Comparison of ENCODE assay signal across 1 cellular context in the genomic region with DNA sequence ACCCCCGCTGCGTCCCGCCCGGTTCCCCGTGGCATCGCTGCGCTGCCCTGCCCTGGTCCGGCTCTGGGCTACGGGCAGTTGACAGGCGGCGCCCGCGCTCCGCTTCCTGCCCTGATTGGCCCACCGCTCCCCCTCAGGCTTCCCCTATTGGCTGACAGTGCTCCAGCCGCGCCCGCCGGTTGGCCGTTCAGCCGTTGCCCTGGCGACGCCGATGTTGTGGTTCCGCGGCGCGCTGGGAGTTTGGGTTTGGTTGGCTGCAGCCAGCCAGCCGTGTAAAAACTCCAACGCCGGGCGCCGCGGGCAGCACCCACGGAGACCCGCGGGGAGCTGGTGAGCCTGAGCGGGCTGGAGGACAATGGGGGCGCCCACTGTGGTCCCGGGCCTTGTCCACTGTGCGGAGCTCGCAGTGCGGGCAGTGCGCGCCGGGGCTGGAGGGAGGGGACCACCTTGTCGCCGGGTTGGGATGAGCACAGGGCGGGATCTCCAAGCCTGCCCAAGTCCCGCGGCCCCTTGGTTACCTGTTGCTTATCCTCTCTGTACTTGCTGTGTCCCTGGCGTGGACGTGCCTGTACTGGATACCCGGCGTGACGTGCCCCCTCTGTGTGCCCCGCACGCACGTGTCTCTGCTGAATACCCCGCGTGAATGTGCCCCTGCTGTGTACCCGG.
TF ChIP-seq lines count a peak whose summit lies in the region.

A gene (plus strand): TSS at position 243 of the 666 bp plus-strand sequence. CDS start 766 bp downstream, outside the sequence.

TF ChIP-seq in HepG2, 621 proteins besides CTCF, POLR2A, EP300 and RAD21 (continued from another document and continues in another):
- TF ChIP-seq, protein P1, sequence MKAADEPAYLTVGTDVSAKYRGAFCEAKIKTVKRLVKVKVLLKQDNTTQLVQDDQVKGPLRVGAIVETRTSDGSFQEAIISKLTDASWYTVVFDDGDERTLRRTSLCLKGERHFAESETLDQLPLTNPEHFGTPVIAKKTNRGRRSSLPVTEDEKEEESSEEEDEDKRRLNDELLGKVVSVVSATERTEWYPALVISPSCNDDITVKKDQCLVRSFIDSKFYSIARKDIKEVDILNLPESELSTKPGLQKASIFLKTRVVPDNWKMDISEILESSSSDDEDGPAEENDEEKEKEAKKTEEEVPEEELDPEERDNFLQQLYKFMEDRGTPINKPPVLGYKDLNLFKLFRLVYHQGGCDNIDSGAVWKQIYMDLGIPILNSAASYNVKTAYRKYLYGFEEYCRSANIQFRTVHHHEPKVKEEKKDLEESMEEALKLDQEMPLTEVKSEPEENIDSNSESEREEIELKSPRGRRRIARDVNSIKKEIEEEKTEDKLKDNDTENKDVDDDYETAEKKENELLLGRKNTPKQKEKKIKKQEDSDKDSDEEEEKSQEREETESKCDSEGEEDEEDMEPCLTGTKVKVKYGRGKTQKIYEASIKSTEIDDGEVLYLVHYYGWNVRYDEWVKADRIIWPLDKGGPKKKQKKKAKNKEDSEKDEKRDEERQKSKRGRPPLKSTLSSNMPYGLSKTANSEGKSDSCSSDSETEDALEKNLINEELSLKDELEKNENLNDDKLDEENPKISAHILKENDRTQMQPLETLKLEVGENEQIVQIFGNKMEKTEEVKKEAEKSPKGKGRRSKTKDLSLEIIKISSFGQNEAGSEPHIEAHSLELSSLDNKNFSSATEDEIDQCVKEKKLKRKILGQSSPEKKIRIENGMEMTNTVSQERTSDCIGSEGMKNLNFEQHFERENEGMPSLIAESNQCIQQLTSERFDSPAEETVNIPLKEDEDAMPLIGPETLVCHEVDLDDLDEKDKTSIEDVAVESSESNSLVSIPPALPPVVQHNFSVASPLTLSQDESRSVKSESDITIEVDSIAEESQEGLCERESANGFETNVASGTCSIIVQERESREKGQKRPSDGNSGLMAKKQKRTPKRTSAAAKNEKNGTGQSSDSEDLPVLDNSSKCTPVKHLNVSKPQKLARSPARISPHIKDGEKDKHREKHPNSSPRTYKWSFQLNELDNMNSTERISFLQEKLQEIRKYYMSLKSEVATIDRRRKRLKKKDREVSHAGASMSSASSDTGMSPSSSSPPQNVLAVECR (CRISPR knock-in tag; IDR thresholded peaks at IDR 0.05; ENCODE audit: borderline replicate concordance) = peak; percentile 75; the same call in 1 of the 2 replicates
- TF ChIP-seq GABPB1 (CRISPR knock-in tag; IDR thresholded peaks at IDR 0.05) (peak; percentile 78), ZNF773 (CRISPR knock-in tag; IDR thresholded peaks at IDR 0.05; ENCODE audit: borderline replicate concordance) (0 out of 2 replicates have a peak, but pooled peaks have one; percentile 45), SMAD3 (CRISPR knock-in tag; IDR thresholded peaks at IDR 0.05) (no peak), RXRB (CRISPR knock-in tag; IDR thresholded peaks at IDR 0.05; ENCODE audit: borderline replicate concordance) (no peak), SMAD1 (CRISPR knock-in tag; IDR thresholded peaks at IDR 0.05; ENCODE audit: borderline replicate concordance, low read depth) (no peak), RNF2 (conservative IDR thresholded peaks at IDR 0.05; ENCODE audit: low read depth) (peak; percentile 49; the same call in 1 of the 2 replicates), ZNF180 (CRISPR knock-in tag; IDR thresholded peaks at IDR 0.05; ENCODE audit: borderline replicate concordance, low read depth) (no peak), NFKB2 (CRISPR knock-in tag; IDR thresholded peaks at IDR 0.05; ENCODE audit: borderline replicate concordance) (no peak), ZNF790 (CRISPR knock-in tag; IDR thresholded peaks at IDR 0.05; ENCODE audit: borderline replicate concordance) (no peak), NONO (IDR thresholded peaks at IDR 0.05) (no peak), NONO (CRISPR knock-in tag; conservative IDR thresholded peaks at IDR 0.05) (no peak), SETDB1 (CRISPR knock-in tag; IDR thresholded peaks at IDR 0.05; ENCODE audit: borderline replicate concordance) (no peak), NBN (conservative IDR thresholded peaks at IDR 0.05) (no peak), XRCC5 (optimal IDR thresholded peaks at IDR 0.05; ENCODE audit: low read length) (peak; percentile 51), ZNF235 (CRISPR knock-in tag; IDR thresholded peaks at IDR 0.05; ENCODE audit: borderline replicate concordance) (no peak), FOXJ3 (CRISPR knock-in tag; IDR thresholded peaks at IDR 0.05; ENCODE audit: borderline replicate concordance) (0 out of 2 replicates have a peak, but pooled peaks have one; percentile 34), HNRNPLL (IDR thresholded peaks at IDR 0.05; ENCODE audit: low read depth, low read length, poor library complexity, severe bottlenecking) (peak; percentile 50), ZNF224 (CRISPR knock-in tag; IDR thresholded peaks at IDR 0.05) (no peak), IKZF1 (IDR thresholded peaks at IDR 0.05) (no peak), ZNF749 (CRISPR knock-in tag; IDR thresholded peaks at IDR 0.05; ENCODE audit: borderline replicate concordance) (no peak), ARNT2 (CRISPR knock-in tag; IDR thresholded peaks at IDR 0.05; ENCODE audit: low read depth) (0 out of 2 replicates have a peak, but pooled peaks have one; percentile 48), POGZ (CRISPR knock-in tag; IDR thresholded peaks at IDR 0.05) (peak; percentile 68), MED13 (CRISPR knock-in tag; IDR thresholded peaks at IDR 0.05) (no peak), RFX1 (IDR thresholded peaks at IDR 0.05) (peak; percentile 86), NFYB (CRISPR knock-in tag; IDR thresholded peaks at IDR 0.05) (peak; percentile 97), SATB2 (CRISPR knock-in tag; IDR thresholded peaks at IDR 0.05) (no peak), YEATS2 (CRISPR knock-in tag; IDR thresholded peaks at IDR 0.05; ENCODE audit: borderline replicate concordance) (0 out of 2 replicates have a peak, but pooled peaks have one; percentile 31), JUN (CRISPR knock-in tag; IDR thresholded peaks at IDR 0.05) (no peak), SAP130 (CRISPR knock-in tag; IDR thresholded peaks at IDR 0.05; ENCODE audit: low read depth) (peak; percentile 63; the same call in 1 of the 2 replicates), ZNF446 (CRISPR knock-in tag; IDR thresholded peaks at IDR 0.05) (no peak), ZFP62 (CRISPR knock-in tag; IDR thresholded peaks at IDR 0.05) (no peak), SP140L (CRISPR knock-in tag; IDR thresholded peaks at IDR 0.05; ENCODE audit: borderline replicate concordance) (no peak), CCAR2 (optimal IDR thresholded peaks at IDR 0.05; ENCODE audit: low read depth, low read length) (no peak), ZBTB7A (CRISPR knock-in tag; IDR thresholded peaks at IDR 0.05) (no peak), SMARCC2 (IDR thresholded peaks at IDR 0.05) (no peak), BRCA1 (CRISPR knock-in tag; IDR thresholded peaks at IDR 0.05) (no peak)
- TF ChIP-seq, protein P2, sequence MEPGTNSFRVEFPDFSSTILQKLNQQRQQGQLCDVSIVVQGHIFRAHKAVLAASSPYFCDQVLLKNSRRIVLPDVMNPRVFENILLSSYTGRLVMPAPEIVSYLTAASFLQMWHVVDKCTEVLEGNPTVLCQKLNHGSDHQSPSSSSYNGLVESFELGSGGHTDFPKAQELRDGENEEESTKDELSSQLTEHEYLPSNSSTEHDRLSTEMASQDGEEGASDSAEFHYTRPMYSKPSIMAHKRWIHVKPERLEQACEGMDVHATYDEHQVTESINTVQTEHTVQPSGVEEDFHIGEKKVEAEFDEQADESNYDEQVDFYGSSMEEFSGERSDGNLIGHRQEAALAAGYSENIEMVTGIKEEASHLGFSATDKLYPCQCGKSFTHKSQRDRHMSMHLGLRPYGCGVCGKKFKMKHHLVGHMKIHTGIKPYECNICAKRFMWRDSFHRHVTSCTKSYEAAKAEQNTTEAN (CRISPR knock-in tag; conservative IDR thresholded peaks at IDR 0.05) = no peak
- TF ChIP-seq, protein P3, sequence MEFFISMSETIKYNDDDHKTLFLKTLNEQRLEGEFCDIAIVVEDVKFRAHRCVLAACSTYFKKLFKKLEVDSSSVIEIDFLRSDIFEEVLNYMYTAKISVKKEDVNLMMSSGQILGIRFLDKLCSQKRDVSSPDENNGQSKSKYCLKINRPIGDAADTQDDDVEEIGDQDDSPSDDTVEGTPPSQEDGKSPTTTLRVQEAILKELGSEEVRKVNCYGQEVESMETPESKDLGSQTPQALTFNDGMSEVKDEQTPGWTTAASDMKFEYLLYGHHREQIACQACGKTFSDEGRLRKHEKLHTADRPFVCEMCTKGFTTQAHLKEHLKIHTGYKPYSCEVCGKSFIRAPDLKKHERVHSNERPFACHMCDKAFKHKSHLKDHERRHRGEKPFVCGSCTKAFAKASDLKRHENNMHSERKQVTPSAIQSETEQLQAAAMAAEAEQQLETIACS (CRISPR knock-in tag; IDR thresholded peaks at IDR 0.05) = no peak
- TF ChIP-seq, protein P4, sequence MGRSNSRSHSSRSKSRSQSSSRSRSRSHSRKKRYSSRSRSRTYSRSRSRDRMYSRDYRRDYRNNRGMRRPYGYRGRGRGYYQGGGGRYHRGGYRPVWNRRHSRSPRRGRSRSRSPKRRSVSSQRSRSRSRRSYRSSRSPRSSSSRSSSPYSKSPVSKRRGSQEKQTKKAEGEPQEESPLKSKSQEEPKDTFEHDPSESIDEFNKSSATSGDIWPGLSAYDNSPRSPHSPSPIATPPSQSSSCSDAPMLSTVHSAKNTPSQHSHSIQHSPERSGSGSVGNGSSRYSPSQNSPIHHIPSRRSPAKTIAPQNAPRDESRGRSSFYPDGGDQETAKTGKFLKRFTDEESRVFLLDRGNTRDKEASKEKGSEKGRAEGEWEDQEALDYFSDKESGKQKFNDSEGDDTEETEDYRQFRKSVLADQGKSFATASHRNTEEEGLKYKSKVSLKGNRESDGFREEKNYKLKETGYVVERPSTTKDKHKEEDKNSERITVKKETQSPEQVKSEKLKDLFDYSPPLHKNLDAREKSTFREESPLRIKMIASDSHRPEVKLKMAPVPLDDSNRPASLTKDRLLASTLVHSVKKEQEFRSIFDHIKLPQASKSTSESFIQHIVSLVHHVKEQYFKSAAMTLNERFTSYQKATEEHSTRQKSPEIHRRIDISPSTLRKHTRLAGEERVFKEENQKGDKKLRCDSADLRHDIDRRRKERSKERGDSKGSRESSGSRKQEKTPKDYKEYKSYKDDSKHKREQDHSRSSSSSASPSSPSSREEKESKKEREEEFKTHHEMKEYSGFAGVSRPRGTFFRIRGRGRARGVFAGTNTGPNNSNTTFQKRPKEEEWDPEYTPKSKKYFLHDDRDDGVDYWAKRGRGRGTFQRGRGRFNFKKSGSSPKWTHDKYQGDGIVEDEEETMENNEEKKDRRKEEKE (IDR thresholded peaks at IDR 0.05) = no peak
- TF ChIP-seq, protein P5, sequence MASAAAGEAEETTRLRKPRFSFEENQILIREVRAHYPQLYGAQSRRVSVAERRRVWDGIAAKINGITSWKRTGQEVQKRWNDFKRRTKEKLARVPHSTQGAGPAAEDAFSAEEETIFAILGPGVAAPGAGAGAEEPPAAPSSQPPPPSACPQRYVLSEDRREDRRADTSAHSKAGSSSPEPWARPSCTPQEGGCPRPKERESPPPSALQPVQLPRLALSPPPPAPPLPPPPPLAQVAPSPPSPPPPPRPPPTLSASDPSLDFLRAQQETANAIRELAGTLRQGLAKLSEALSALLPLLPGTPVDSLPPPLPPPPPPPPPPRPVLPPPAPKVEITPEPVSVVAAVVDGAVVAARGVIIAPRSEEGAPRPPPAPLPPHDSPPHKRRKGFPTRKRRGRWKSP (CRISPR knock-in tag; IDR thresholded peaks at IDR 0.05) = 0 out of 2 replicates have a peak, but pooled peaks have one; percentile 23
- TF ChIP-seq, protein P6, sequence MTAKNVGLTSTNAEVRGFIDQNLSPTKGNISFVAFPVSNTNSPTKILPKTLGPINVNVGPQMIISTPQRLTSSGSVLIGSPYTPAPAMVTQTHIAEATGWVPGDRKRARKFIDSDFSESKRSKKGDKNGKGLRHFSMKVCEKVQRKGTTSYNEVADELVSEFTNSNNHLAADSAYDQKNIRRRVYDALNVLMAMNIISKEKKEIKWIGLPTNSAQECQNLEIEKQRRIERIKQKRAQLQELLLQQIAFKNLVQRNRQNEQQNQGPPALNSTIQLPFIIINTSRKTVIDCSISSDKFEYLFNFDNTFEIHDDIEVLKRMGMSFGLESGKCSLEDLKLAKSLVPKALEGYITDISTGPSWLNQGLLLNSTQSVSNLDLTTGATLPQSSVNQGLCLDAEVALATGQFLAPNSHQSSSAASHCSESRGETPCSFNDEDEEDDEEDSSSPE (CRISPR knock-in tag; IDR thresholded peaks at IDR 0.05) = peak; percentile 91
- TF ChIP-seq, protein P7, sequence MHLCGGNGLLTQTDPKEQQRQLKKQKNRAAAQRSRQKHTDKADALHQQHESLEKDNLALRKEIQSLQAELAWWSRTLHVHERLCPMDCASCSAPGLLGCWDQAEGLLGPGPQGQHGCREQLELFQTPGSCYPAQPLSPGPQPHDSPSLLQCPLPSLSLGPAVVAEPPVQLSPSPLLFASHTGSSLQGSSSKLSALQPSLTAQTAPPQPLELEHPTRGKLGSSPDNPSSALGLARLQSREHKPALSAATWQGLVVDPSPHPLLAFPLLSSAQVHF (CRISPR knock-in tag; IDR thresholded peaks at IDR 0.05) = no peak
- TF ChIP-seq, protein P8, sequence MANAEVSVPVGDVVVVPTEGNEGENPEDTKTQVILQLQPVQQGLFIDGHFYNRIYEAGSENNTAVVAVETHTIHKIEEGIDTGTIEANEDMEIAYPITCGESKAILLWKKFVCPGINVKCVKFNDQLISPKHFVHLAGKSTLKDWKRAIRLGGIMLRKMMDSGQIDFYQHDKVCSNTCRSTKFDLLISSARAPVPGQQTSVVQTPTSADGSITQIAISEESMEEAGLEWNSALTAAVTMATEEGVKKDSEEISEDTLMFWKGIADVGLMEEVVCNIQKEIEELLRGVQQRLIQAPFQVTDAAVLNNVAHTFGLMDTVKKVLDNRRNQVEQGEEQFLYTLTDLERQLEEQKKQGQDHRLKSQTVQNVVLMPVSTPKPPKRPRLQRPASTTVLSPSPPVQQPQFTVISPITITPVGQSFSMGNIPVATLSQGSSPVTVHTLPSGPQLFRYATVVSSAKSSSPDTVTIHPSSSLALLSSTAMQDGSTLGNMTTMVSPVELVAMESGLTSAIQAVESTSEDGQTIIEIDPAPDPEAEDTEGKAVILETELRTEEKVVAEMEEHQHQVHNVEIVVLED (CRISPR knock-in tag; IDR thresholded peaks at IDR 0.05; ENCODE audit: borderline replicate concordance) = 0 out of 2 replicates have a peak, but pooled peaks have one; percentile 30
- TF ChIP-seq, protein P9, sequence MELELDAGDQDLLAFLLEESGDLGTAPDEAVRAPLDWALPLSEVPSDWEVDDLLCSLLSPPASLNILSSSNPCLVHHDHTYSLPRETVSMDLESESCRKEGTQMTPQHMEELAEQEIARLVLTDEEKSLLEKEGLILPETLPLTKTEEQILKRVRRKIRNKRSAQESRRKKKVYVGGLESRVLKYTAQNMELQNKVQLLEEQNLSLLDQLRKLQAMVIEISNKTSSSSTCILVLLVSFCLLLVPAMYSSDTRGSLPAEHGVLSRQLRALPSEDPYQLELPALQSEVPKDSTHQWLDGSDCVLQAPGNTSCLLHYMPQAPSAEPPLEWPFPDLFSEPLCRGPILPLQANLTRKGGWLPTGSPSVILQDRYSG (CRISPR knock-in tag; IDR thresholded peaks at IDR 0.05) = no peak
